ENCODE assay signal across 1 cellular context in the genomic region with DNA sequence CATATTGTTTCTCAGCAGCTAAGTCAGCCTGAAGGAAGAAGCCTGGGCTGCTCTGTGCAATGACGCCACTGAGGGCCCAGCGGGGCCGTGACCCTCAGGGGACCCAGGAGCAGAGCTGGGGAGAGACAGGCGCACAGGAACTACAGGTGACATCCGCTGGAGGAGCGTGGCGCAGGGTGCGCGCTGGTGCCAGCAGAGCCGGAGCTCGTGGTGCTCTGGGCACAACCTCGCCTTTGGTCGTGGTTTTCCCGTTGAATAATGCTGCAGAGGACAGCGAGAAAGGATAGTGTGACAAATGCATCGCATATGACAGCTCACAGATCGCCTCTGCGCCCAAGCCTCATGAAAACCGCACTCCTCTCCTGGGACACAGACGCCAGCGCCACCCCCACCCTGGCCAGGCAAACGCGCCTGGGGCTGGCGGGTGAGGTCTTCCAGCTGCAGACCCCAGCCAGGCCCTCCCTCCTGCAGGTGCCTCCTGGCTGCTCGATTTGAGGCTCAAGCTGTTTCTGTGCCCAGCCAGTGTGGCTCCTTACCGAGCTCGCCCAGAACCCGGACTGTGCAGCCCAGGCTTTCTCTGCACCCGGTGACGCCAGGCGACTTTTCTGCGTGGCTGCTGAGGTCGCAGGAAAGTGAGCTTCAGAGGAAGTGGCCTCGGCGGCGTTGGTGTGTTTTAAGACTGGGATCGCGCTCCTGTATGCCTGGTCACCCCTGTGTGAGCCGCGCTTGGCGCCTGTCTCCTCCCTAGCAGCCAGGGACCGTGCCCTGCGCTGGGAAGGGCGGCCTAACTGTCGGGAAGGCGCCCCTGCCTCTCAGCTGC.
TF ChIP-seq lines count a peak whose summit lies in the region.

No MANE protein-coding gene starts in this region.

TF ChIP-seq in IMR-90, 13 proteins besides CTCF, POLR2A, EP300 and RAD21:
- TF ChIP-seq BHLHE40 (IDR thresholded peaks at IDR 0.05; ENCODE audit: low read depth, low read length) (no peak), MXI1 (IDR thresholded peaks at IDR 0.05; ENCODE audit: borderline replicate concordance, low read depth, low read length) (no peak), RCOR1 (IDR thresholded peaks at IDR 0.05; ENCODE audit: insufficient replicate concordance, low read length) (no peak), CHD1 (IDR thresholded peaks at IDR 0.05; ENCODE audit: low read depth, low read length) (no peak), MAZ (IDR thresholded peaks at IDR 0.05; ENCODE audit: borderline replicate concordance, low read depth, low read length) (no peak), FOS (IDR thresholded peaks at IDR 0.05; ENCODE audit: low read depth, low read length) (no peak)
- TF ChIP-seq, protein P1, sequence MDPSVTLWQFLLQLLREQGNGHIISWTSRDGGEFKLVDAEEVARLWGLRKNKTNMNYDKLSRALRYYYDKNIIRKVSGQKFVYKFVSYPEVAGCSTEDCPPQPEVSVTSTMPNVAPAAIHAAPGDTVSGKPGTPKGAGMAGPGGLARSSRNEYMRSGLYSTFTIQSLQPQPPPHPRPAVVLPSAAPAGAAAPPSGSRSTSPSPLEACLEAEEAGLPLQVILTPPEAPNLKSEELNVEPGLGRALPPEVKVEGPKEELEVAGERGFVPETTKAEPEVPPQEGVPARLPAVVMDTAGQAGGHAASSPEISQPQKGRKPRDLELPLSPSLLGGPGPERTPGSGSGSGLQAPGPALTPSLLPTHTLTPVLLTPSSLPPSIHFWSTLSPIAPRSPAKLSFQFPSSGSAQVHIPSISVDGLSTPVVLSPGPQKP (IDR thresholded peaks at IDR 0.05; ENCODE audit: borderline replicate concordance, low read depth, low read length), result no peak
